30 cellular contexts compared by ENCODE assay signal in the genomic region with DNA sequence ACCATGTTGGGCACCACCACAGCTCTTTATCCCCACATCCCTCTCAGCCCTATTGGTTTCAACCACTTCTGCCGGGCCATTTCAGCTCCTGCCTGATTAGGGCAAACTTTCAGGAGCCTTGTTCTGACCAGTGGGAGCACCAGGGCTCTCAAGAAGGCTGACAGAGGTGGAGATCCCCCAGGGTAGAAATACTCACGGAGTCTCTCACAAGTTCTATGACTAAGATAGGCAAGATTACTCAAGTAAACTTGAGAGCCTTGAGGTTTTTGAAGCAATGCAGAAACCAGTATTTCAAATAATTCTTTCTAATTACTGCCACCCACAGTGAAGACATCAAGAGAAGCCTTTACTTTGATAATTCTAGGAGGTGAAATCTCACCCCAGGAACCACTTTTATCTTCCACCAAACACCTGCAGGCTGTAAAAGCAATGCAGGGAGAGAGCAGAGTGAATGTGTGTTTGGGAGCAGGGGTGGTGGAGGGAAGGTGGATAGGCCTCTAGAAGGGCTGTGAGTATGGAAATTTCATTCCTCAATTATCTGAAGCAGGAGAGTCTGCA. TPM values are rescaled to one million over a fixed set of nuclear protein-coding genes. Genes with fewer than 3 reads are reported as not detected.
DNase-seq lines count a peak whose midpoint lies in the region; ATAC-seq, FAIRE-seq and TF ChIP-seq lines count a peak whose summit lies in the region.
"Had no signal": no experiment of that assay in that cellular context is flagged by ENCODE, and none has a peak within 500 bp of the region (broad histone marks: within the 10 kb centered on the region; RNA-seq: fewer than 3 reads in every experiment).

No MANE protein-coding gene starts in this region.

- H3K4me3 ChIP-seq in HEK293 (ENCODE audit: low read depth, low read length), result no peak overlapping the region
- no peak overlapping the region for H3K4me3 ChIP-seq in K562
- no peak overlapping the region for H3K4me3 ChIP-seq in psoas muscle
- H3K4me3 ChIP-seq: esophagus muscularis mucosa, HAP-1, neural progenitor cell, Peyer's patch, SK-N-MC, skin epidermis, upper lobe of left lung had no signal

- H2AFZ ChIP-seq in K562 (ENCODE audit: low read depth, low read length), result no peak overlapping the region
- H2AFZ ChIP-seq: neural progenitor cell had no signal

- no peak for FAIRE-seq in K562 (lab: Jason Lieb, UNC)

- 59% methylated on average over 2 of the region's 2 CpGs for WGBS in K562 (ENCODE audit: insufficient coverage, low coverage, missing lambda C conversion rate)
- WGBS in psoas muscle, 3 donors, result 75 to 90% (median 80%) methylated on average over 2 of the region's 2 CpGs

- H3K9me3 ChIP-seq in HEK293 (ENCODE audit: control insufficient read depth, insufficient read depth, low read depth, low read length), result no peaks in the 10 kb centered on the region
- no peaks in the 10 kb centered on the region for H3K9me3 ChIP-seq in K562 (replicated peaks; ENCODE audit: control insufficient read depth, insufficient read depth, low read depth, low read length)
- no peaks in the 10 kb centered on the region for H3K9me3 ChIP-seq in psoas muscle
- H3K9me3 ChIP-seq: esophagus muscularis mucosa, HAP-1, Peyer's patch, upper lobe of left lung had no signal

- no peak overlapping the region for H3K4me2 ChIP-seq in K562 (ENCODE audit: insufficient read depth, low read length)
- H3K4me2 ChIP-seq: neural progenitor cell had no signal

- POLR2A ChIA-PET in HEK293 (lab: Yijun Ruan, JAX), result no interaction called here
- POLR2A ChIA-PET in K562 (lab: Yijun Ruan, JAX), result interaction anchor here (0.6 to 4.1 kb wide), 2 partner anchors 31 to 239 kb away, joined by 4 to 16 read pairs; no protein-coding TSS in a partner anchor
- POLR2A ChIA-PET in naive thymus-derived CD8-positive, alpha-beta T cell (lab: Charles Lee), result no interaction called here

- no peaks in the 10 kb centered on the region for H3K27me3 Mint-ChIP-seq in naive thymus-derived CD8-positive, alpha-beta T cell
- H3K27me3 Mint-ChIP-seq: B cell; central memory CD8-positive, alpha-beta T cell; stimulated activated naive CD8-positive, alpha-beta T cell treated with anti-CD3 and anti-CD28 coated beads, Interleukin-15, Interleukin-2, amounts not matched to agents 100 ng/mL and 50 ng/mL, for 24 hours had no signal

- H3K9me1 ChIP-seq in K562 (ENCODE audit: control insufficient read depth, insufficient read depth, low read length), result no peaks in the 10 kb centered on the region

- no peak overlapping the region for H3K4me3 Mint-ChIP-seq in naive thymus-derived CD8-positive, alpha-beta T cell
- H3K4me3 Mint-ChIP-seq: B cell; central memory CD8-positive, alpha-beta T cell; neural progenitor cell; stimulated activated naive CD8-positive, alpha-beta T cell treated with anti-CD3 and anti-CD28 coated beads, Interleukin-15, Interleukin-2, amounts not matched to agents 100 ng/mL and 50 ng/mL, for 24 hours; WTC11 had no signal

- BruUV-seq in K562 (replicated peaks; lab: Mats Ljungman, UMichigan), result no TSS peak

- H3K79me2 ChIP-seq in K562 (ENCODE audit: control insufficient read depth, insufficient read depth, low read length), result no peaks in the 10 kb centered on the region

- H3K27ac ChIP-seq in HEK293 (ENCODE audit: extremely low read depth, low read depth, low read length), result no peak overlapping the region
- H3K27ac ChIP-seq in K562 (ENCODE audit: extremely low read depth, low read depth, low read length), result no peak overlapping the region
- no peak overlapping the region for H3K27ac ChIP-seq in psoas muscle
- H3K27ac ChIP-seq: esophagus muscularis mucosa, neural progenitor cell, Peyer's patch, SK-N-MC, upper lobe of left lung had no signal

- no peaks in the 10 kb centered on the region for H3K27me3 ChIP-seq in K562 (ENCODE audit: control insufficient read depth in 2 of 2, insufficient read depth in 2 of 2, low read length in 2 of 2)
- no peaks in the 10 kb centered on the region for H3K27me3 ChIP-seq in psoas muscle (ENCODE audit: insufficient read depth in 3 of 3, low read length in 2 of 3)
- H3K27me3 ChIP-seq: esophagus muscularis mucosa, neural progenitor cell, Peyer's patch, upper lobe of left lung had no signal

- H3K4me1 ChIP-seq in HEK293 (ENCODE audit: control insufficient read depth, insufficient read depth, low read length), result no peaks in the 10 kb centered on the region
- H3K4me1 ChIP-seq in K562 (replicated peaks in 1 of 2; ENCODE audit: control insufficient read depth in 2 of 2, insufficient read depth in 2 of 2, low read length in 2 of 2), result no peaks in the 10 kb centered on the region
- H3K4me1 ChIP-seq in psoas muscle, result no peaks in the 10 kb centered on the region
- H3K4me1 ChIP-seq: HAP-1, Peyer's patch, upper lobe of left lung had no signal

- H3K9me3 Mint-ChIP-seq in naive thymus-derived CD8-positive, alpha-beta T cell, result no peaks in the 10 kb centered on the region
- H3K9me3 Mint-ChIP-seq: central memory CD8-positive, alpha-beta T cell; neural progenitor cell; stimulated activated naive CD8-positive, alpha-beta T cell treated with anti-CD3 and anti-CD28 coated beads, Interleukin-15, Interleukin-2, amounts not matched to agents 100 ng/mL and 50 ng/mL, for 24 hours; WTC11 had no signal

- intact Hi-C loops in K562 (cut with micrococcal nuclease), result no loop called here
- intact Hi-C loops in psoas muscle (cut with DNase I), result no loop called here

- peaks cover 0 to 15% (median 1%) of the 10 kb centered on the region in 4 donors for H3K4me1 Mint-ChIP-seq in naive thymus-derived CD8-positive, alpha-beta T cell
- H3K4me1 Mint-ChIP-seq: central memory CD8-positive, alpha-beta T cell had no signal

- ATAC-seq in activated CD4-positive, CD25-positive, alpha-beta regulatory T cell treated with anti-CD3 and anti-CD28 coated beads, Interleukin-2, amount 50 U/mL, for 24 hours, result peak; percentile 48
- no peak for ATAC-seq in K562
- ATAC-seq in naive thymus-derived CD8-positive, alpha-beta T cell, result no peak
- no peak for ATAC-seq in GM21786 (IDR thresholded peaks at IDR 0.05; ENCODE audit: unreplicated experiment)
- no peak for ATAC-seq in psoas muscle
- no peak for ATAC-seq in GM18861 (IDR thresholded peaks at IDR 0.05; ENCODE audit: unreplicated experiment)
- ATAC-seq: WTC11 had no signal

- peaks cover 0 to 35% (median 2%) of the 10 kb centered on the region in 3 donors for H3K36me3 Mint-ChIP-seq in naive thymus-derived CD8-positive, alpha-beta T cell
- H3K36me3 Mint-ChIP-seq: WTC11 had no signal

- DNase-seq in activated CD4-positive, CD25-positive, alpha-beta regulatory T cell (lab: John Stamatoyannopoulos, UW), result no peak
- no peak for DNase-seq in K562 (ENCODE audit: extremely low read depth in 1 of 4, low spot score in 3 of 4)
- no peak for DNase-seq in naive thymus-derived CD8-positive, alpha-beta T cell
- no peak for DNase-seq in psoas muscle
- DNase-seq: 8988T; COR-L47; effector CD4-positive, alpha-beta T cell; NCI-H1105 treated with DMSO at 0.1 percent for 48 hours; NCI-H2081 treated with DMSO at 0.1 percent for 48 hours; NCI-H510A; Peyer's patch; T-helper 2 cell; upper lobe of left lung had no signal

- no peaks in the 10 kb centered on the region for H4K20me1 ChIP-seq in K562 (replicated peaks; ENCODE audit: control insufficient read depth, insufficient read depth, low read length)

- no peak for TF ChIP-seq EP300 in K562 (IDR thresholded peaks at IDR 0.05; ENCODE audit: low read length)

- peak overlapping the region in 6 of 10 donors; percentile 48 to 79 (median 66) for H3K27ac Mint-ChIP-seq in naive thymus-derived CD8-positive, alpha-beta T cell
- H3K27ac Mint-ChIP-seq: B cell; stimulated activated naive CD8-positive, alpha-beta T cell treated with anti-CD3 and anti-CD28 coated beads, Interleukin-15, Interleukin-2, amounts not matched to agents 100 ng/mL and 50 ng/mL, for 24 hours; WTC11 had no signal

- no peak for TF ChIP-seq POLR2A in K562 (conservative IDR thresholded peaks at IDR 0.05)

- in situ Hi-C loops in K562 (cut with MboI), result no loop called here

- CTCF ChIA-PET in HEK293 (lab: Yijun Ruan, JAX), result no interaction called here
- CTCF ChIA-PET in K562 (lab: Yijun Ruan, JAX; ENCODE audit: low intra/inter-chr PET ratio), result no interaction called here

- peaks cover 0 to 14% of the 10 kb centered on the region in 2 experiments; a peak in 1 of 3 replicates for H3K36me3 ChIP-seq in HEK293 (ENCODE audit: control insufficient read depth in 2 of 2, insufficient read depth in 1 of 2, low read length in 2 of 2)
- H3K36me3 ChIP-seq in K562 (ENCODE audit: control insufficient read depth, insufficient read depth, low read length), result peaks cover 27% of the 10 kb centered on the region; the same call in 2 of the 3 replicates
- H3K36me3 ChIP-seq in psoas muscle (ENCODE audit: insufficient read depth in 1 of 2, low read depth in 1 of 2), result peaks cover 2 to 41% of the 10 kb centered on the region in 2 donors
- H3K36me3 ChIP-seq: HAP-1, neural progenitor cell, Peyer's patch had no signal

- no peak for TF ChIP-seq RAD21 in K562 (CRISPR knock-in tag; conservative IDR thresholded peaks at IDR 0.05 in 1 of 2, IDR thresholded peaks at IDR 0.05 in 1 of 2)

- no peak for TF ChIP-seq CTCF in HEK293 (tag by site-specific recombination; IDR thresholded peaks at IDR 0.05)
- TF ChIP-seq CTCF in K562 (IDR thresholded peaks at IDR 0.05 in 2 of 3, conservative IDR thresholded peaks at IDR 0.05 in 1 of 3; ENCODE audit: insufficient read depth in 2 of 3, low read depth in 1 of 3, low read length in 3 of 3), result no peak
- no peak for TF ChIP-seq CTCF in psoas muscle (IDR thresholded peaks at IDR 0.05)

- H3K9ac ChIP-seq in K562 (ENCODE audit: insufficient read depth in 1 of 2, low read depth in 2 of 2, low read length in 2 of 2), result no peak overlapping the region; a peak in 1 of 4 replicates
- H3K9ac ChIP-seq: neural progenitor cell had no signal

RNA-seq across cellular contexts. Expression of gene PTCH2, which starts 6.6 kb away (rescaled TPM):
- 1.5 and 3.4 TPM in 2 replicates for total RNA-seq in K562 (2011; cell fraction: chromatin; rRNA removed; ENCODE audit: low replicate concordance)
- total RNA-seq in K562 (2011; cell fraction: nucleolus; rRNA removed), result 1.3 and 1.8 TPM in 2 replicates
- 1.6 and 2.1 TPM in 2 replicates for total RNA-seq in K562 (2011; cell fraction: nucleoplasm; rRNA removed)
- total RNA-seq in K562 (2014; rRNA removed), result 0.16 TPM in 1 of 2 replicates, not detected in the other
- total RNA-seq in K562 (2014; rRNA removed; fragmentation: Illumina TruSeq; extraction: Trizol), result 16.8 and 20.5 TPM in 2 replicates
- total RNA-seq in K562 (2015; rRNA removed; fragmentation: Illumina TruSeq; extraction: Trizol), result 21.5 and 27.3 TPM in 2 replicates
- 3.0 TPM in 2 replicates for total RNA-seq in K562 (2021)
- 0.25 and 0.51 TPM in 2 replicates for polyA plus RNA-seq in K562 (2011; rRNA removed)
- 0.37 and 0.43 TPM in 2 replicates for polyA plus RNA-seq in K562 (2011; cell fraction: cytosol; rRNA removed)
- 2.4 and 3.4 TPM in 2 replicates for polyA plus RNA-seq in K562 (2011; cell fraction: nucleus; rRNA removed)
- polyA plus RNA-seq in K562 (2012), result 0.40 and 0.87 TPM in 2 replicates
- polyA plus RNA-seq in K562 (2014; fragmentation: Illumina TruSeq; extraction: Trizol), result 0.33 and 0.35 TPM in 2 replicates
- under 1 TPM; 0.15 to 0.25 TPM for polyA plus RNA-seq in K562 (2014; fragmentation: Nextera tagmentation; extraction: Ambion mirVana)
- 0.39 and 0.64 TPM in 2 replicates for polyA plus RNA-seq in K562 (2014; rRNA removed)
- polyA minus RNA-seq in K562 (2011; rRNA and poly(A)+ RNA removed), result 0.14 and 0.21 TPM in 2 replicates
- polyA minus RNA-seq in K562 (2011; cell fraction: cytosol; rRNA and poly(A)+ RNA removed), result 1.6 and 6.8 TPM in 2 replicates
- polyA minus RNA-seq in K562 (2011; cell fraction: nucleus; rRNA and poly(A)+ RNA removed), result 0.54 and 1.4 TPM in 2 replicates
- total RNA-seq in naive thymus-derived CD8-positive, alpha-beta T cell, result 1 to 10 TPM; 1.6 to 2.0 TPM
- polyA plus RNA-seq in naive thymus-derived CD8-positive, alpha-beta T cell, result not detected
- 1 to 10 TPM in 1 of 4 donors, under 1 TPM in 3; 0.12 to 1.0 (median 0.36) TPM for total RNA-seq in psoas muscle
- under 1 TPM; 0.31 to 0.55 (median 0.35) TPM for polyA plus RNA-seq in psoas muscle
- total RNA-seq: HT1080 had no signal

RNA-seq across cellular contexts. Expression of gene BTBD19, which starts 41.3 kb away (rescaled TPM):
- total RNA-seq in K562 (2011; cell fraction: chromatin; rRNA removed; ENCODE audit: low replicate concordance), result 7.6 and 19.8 TPM in 2 replicates
- total RNA-seq in K562 (2011; cell fraction: nucleolus; rRNA removed), result 8.9 and 14.7 TPM in 2 replicates
- total RNA-seq in K562 (2011; cell fraction: nucleoplasm; rRNA removed), result 8.6 and 18.8 TPM in 2 replicates
- total RNA-seq in K562 (2014; rRNA removed), result 0.73 and 1.5 TPM in 2 replicates
- 0.32 and 0.76 TPM in 2 replicates for total RNA-seq in K562 (2014; rRNA removed; fragmentation: Illumina TruSeq; extraction: Trizol)
- 0.41 and 0.72 TPM in 2 replicates for total RNA-seq in K562 (2015; rRNA removed; fragmentation: Illumina TruSeq; extraction: Trizol)
- 1.7 and 2.0 TPM in 2 replicates for total RNA-seq in K562 (2021)
- polyA plus RNA-seq in K562 (2011; rRNA removed), result 1.4 and 1.5 TPM in 2 replicates
- polyA plus RNA-seq in K562 (2011; cell fraction: cytosol; rRNA removed), result 0.86 and 1.3 TPM in 2 replicates
- polyA plus RNA-seq in K562 (2011; cell fraction: nucleus; rRNA removed), result 5.9 and 14.9 TPM in 2 replicates
- polyA plus RNA-seq in K562 (2012), result 1.6 and 2.0 TPM in 2 replicates
- polyA plus RNA-seq in K562 (2014; fragmentation: Illumina TruSeq; extraction: Trizol), result 0.95 and 1.4 TPM in 2 replicates
- polyA plus RNA-seq in K562 (2014; fragmentation: Nextera tagmentation; extraction: Ambion mirVana), result under 1 TPM; 0.22 to 0.38 TPM
- polyA plus RNA-seq in K562 (2014; rRNA removed), result 1.8 and 1.9 TPM in 2 replicates
- polyA minus RNA-seq in K562 (2011; rRNA and poly(A)+ RNA removed), result 0.75 and 1.1 TPM in 2 replicates
- polyA minus RNA-seq in K562 (2011; cell fraction: cytosol; rRNA and poly(A)+ RNA removed), result 1.8 TPM in 1 of 2 replicates, not detected in the other
- 4.9 and 5.0 TPM in 2 replicates for polyA minus RNA-seq in K562 (2011; cell fraction: nucleus; rRNA and poly(A)+ RNA removed)
- 1 to 10 TPM; 6.5 to 8.8 TPM for total RNA-seq in naive thymus-derived CD8-positive, alpha-beta T cell
- under 1 TPM; 0.16 to 0.47 (median 0.44) TPM for polyA plus RNA-seq in naive thymus-derived CD8-positive, alpha-beta T cell
- 1 to 10 TPM in 3 of 4 donors, under 1 TPM in 1; 0.76 to 1.8 (median 1.3) TPM for total RNA-seq in psoas muscle
- 1 to 10 TPM in 2 of 3 donors, under 1 TPM in 1; 0.35 to 1.4 (median 1.2) TPM for polyA plus RNA-seq in psoas muscle

RNA-seq across cellular contexts. Expression of gene DYNLT4, which starts 42.5 kb away (rescaled TPM):
- total RNA-seq in K562 (2011; cell fraction: chromatin; rRNA removed; ENCODE audit: low replicate concordance), result not detected in 2 replicates
- 0.83 and 2.2 TPM in 2 replicates for total RNA-seq in K562 (2011; cell fraction: nucleolus; rRNA removed)
- total RNA-seq in K562 (2011; cell fraction: nucleoplasm; rRNA removed), result 0.59 TPM in 1 of 2 replicates, not detected in the other
- total RNA-seq in K562 (2014; rRNA removed) (0.73 TPM in 1 of 2 replicates, not detected in the other), K562 (2014; rRNA removed; fragmentation: Illumina TruSeq; extraction: Trizol) (not detected in 2 replicates), K562 (2015; rRNA removed; fragmentation: Illumina TruSeq; extraction: Trizol) (not detected in 2 replicates), K562 (2021) (0.29 TPM in 1 of 2 replicates, not detected in the other), psoas muscle (under 1 TPM in 2 of 4 donors, not detected in 2; 0.32 to 0.59 TPM)
- polyA plus RNA-seq in K562 (2011; rRNA removed) (0.11 TPM in 1 of 2 replicates, not detected in the other), K562 (2014; fragmentation: Illumina TruSeq; extraction: Trizol) (not detected in 2 replicates), K562 (2014; fragmentation: Nextera tagmentation; extraction: Ambion mirVana) (not detected), K562 (2014; rRNA removed) (not detected in 2 replicates), psoas muscle (under 1 TPM; 0.06 to 0.42 (median 0.11) TPM)
- 0.13 TPM in 1 of 2 replicates, not detected in the other for polyA plus RNA-seq in K562 (2011; cell fraction: cytosol; rRNA removed)
- polyA plus RNA-seq in K562 (2011; cell fraction: nucleus; rRNA removed), result 0.38 and 0.57 TPM in 2 replicates
- 0.10 and 0.18 TPM in 2 replicates for polyA plus RNA-seq in K562 (2012)
- polyA minus RNA-seq in K562 (2011; rRNA and poly(A)+ RNA removed), result not detected in 2 replicates
- not detected in 2 replicates for polyA minus RNA-seq in K562 (2011; cell fraction: cytosol; rRNA and poly(A)+ RNA removed)
- 0.44 and 0.54 TPM in 2 replicates for polyA minus RNA-seq in K562 (2011; cell fraction: nucleus; rRNA and poly(A)+ RNA removed)
- total RNA-seq in naive thymus-derived CD8-positive, alpha-beta T cell, result 1 to 10 TPM; 1.2 to 2.1 TPM
- polyA plus RNA-seq in naive thymus-derived CD8-positive, alpha-beta T cell, result under 1 TPM in 2 of 3 donors, not detected in 1; 0.24 to 0.86 TPM
- total RNA-seq: Daoy, HT1080, LHCN-M2, posterior vena cava had no signal

RNA-seq across cellular contexts. Expression of gene PLK3, which starts 49.5 kb away (rescaled TPM):
- 66.7 and 212 TPM in 2 replicates for total RNA-seq in K562 (2011; cell fraction: chromatin; rRNA removed; ENCODE audit: low replicate concordance)
- 133 and 170 TPM in 2 replicates for total RNA-seq in K562 (2011; cell fraction: nucleolus; rRNA removed)
- 70.2 and 84.7 TPM in 2 replicates for total RNA-seq in K562 (2011; cell fraction: nucleoplasm; rRNA removed)
- total RNA-seq in K562 (2014; rRNA removed), result 15.3 and 17.4 TPM in 2 replicates
- total RNA-seq in K562 (2014; rRNA removed; fragmentation: Illumina TruSeq; extraction: Trizol), result 5.2 and 6.6 TPM in 2 replicates
- total RNA-seq in K562 (2015; rRNA removed; fragmentation: Illumina TruSeq; extraction: Trizol), result 5.8 and 7.7 TPM in 2 replicates
- 17.9 and 19.3 TPM in 2 replicates for total RNA-seq in K562 (2021)
- polyA plus RNA-seq in K562 (2011; rRNA removed), result 11.0 and 15.5 TPM in 2 replicates
- 14.0 and 19.5 TPM in 2 replicates for polyA plus RNA-seq in K562 (2011; cell fraction: cytosol; rRNA removed)
- polyA plus RNA-seq in K562 (2011; cell fraction: nucleus; rRNA removed), result 73.9 and 132 TPM in 2 replicates
- polyA plus RNA-seq in K562 (2012), result 10.1 and 18.5 TPM in 2 replicates
- polyA plus RNA-seq in K562 (2014; fragmentation: Illumina TruSeq; extraction: Trizol), result 12.2 and 14.0 TPM in 2 replicates
- polyA plus RNA-seq in K562 (2014; fragmentation: Nextera tagmentation; extraction: Ambion mirVana), result 1 to 10 TPM in 1 of 2 experiments, under 1 TPM in 1; 0.52 to 1.9 TPM
- polyA plus RNA-seq in K562 (2014; rRNA removed), result 22.7 and 24.2 TPM in 2 replicates
- polyA minus RNA-seq in K562 (2011; rRNA and poly(A)+ RNA removed), result 5.5 and 7.4 TPM in 2 replicates
- polyA minus RNA-seq in K562 (2011; cell fraction: cytosol; rRNA and poly(A)+ RNA removed), result 7.5 and 8.9 TPM in 2 replicates
- 34.8 and 42.1 TPM in 2 replicates for polyA minus RNA-seq in K562 (2011; cell fraction: nucleus; rRNA and poly(A)+ RNA removed)
- 100 to 1,000 TPM; 139 to 140 TPM for total RNA-seq in naive thymus-derived CD8-positive, alpha-beta T cell
- 10 to 100 TPM; 14.3 to 36.0 (median 25.5) TPM for polyA plus RNA-seq in naive thymus-derived CD8-positive, alpha-beta T cell
- 1 to 10 TPM; 3.7 to 7.1 (median 4.7) TPM for total RNA-seq in psoas muscle
- polyA plus RNA-seq in psoas muscle, result 1 to 10 TPM; 3.0 to 8.3 (median 3.5) TPM

Comparison
In these comparisons a context has a peak if more than half of its experiments do, and no peak if none do; other contexts are left out.
1. ATAC-seq: peak in activated CD4-positive, CD25-positive, alpha-beta regulatory T cell treated with anti-CD3 and anti-CD28 coated beads, Interleukin-2, amount 50 U/mL, for 24 hours (2 of 2); none in K562 (single experiment), naive thymus-derived CD8-positive, alpha-beta T cell (0 of 2), GM21786 (single experiment), psoas muscle (0 of 4) and GM18861 (single experiment).